ENCODE assay signal across 9 cellular contexts in the genomic region with DNA sequence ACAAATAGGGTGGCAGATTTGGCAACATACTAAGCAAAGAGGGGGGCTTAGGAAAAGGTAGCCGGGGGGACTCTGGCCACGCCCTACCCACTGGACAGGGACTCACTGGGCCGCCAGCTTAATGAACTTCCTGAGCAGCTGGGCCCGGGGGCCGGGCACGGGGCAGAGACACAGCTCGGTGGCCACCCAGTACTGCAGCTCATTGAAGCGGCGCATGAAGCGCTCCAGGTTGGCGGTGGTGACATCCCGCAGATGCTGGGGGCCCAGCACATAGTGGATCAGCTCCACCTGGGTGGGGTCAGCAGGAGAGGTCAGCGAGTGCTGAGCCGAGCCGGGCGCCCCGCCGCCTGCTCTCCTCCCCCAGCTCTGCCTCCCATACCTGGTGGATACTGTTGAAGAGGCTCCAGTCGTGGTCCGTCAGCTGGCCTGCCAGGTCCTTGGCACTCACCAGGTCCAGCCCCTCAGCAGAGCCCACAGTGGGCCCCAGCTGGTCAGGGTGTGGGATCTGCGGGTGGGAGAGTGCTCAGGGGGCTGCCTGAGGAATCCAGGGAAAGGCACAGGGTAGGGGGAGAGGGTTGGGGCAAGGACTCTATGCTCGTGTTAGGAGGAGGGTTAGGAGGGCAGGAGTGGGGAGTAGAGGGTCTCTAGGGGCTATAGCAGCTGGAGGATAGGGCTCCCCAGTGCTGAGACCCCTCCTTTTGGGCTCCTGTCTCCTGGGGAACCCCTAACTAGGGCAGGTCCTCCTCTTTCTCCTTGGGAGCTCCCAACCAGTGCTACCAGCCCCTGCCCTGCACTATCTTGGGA. TPM values are rescaled to one million over a fixed set of nuclear protein-coding genes. Genes with fewer than 3 reads are reported as not detected.
DNase-seq lines count a peak whose midpoint lies in the region; ATAC-seq and TF ChIP-seq lines count a peak whose summit lies in the region.
"Had no signal": no experiment of that assay in that cellular context is flagged by ENCODE, and none has a peak within 500 bp of the region (broad histone marks: within the 10 kb centered on the region; RNA-seq: fewer than 3 reads in every experiment).

No MANE protein-coding gene starts in this region.

- peaks cover 19% of the 10 kb centered on the region for H3K4me1 Mint-ChIP-seq in neural crest cell

- peaks cover 13% of the 10 kb centered on the region for H3K27me3 Mint-ChIP-seq in neural crest cell (ENCODE audit: low read depth)

- DNase-seq in RPMI8226 (peak; percentile 88), neural crest cell (ENCODE audit: low read depth, low spot score) (no peak), CD1c-positive myeloid dendritic cell (ENCODE audit: extremely low spot score) (no peak), SW 1271 (lab: John Stamatoyannopoulos, UW) (no peak)
- no peak for DNase-seq in activated CD4-positive, alpha-beta T cell treated with anti-CD3 and anti-CD28 coated beads for 1 hour

- TF ChIP-seq POLR2A in GM18505 (IDR thresholded peaks at IDR 0.05; ENCODE audit: borderline replicate concordance, extremely low read depth, insufficient read depth, insufficient read length): no peak

- no peaks in the 10 kb centered on the region for H3K9me3 Mint-ChIP-seq in neural crest cell

- TF ChIP-seq CTCF in neural crest cell (conservative IDR thresholded peaks at IDR 0.05): no peak

- no peak overlapping the region for H3K4me3 Mint-ChIP-seq in neural crest cell

- H3K36me3 Mint-ChIP-seq in neural crest cell (ENCODE audit: low read depth): no peaks in the 10 kb centered on the region

- peak overlapping the region; percentile 50 for H3K27ac Mint-ChIP-seq in neural crest cell (ENCODE audit: unreplicated experiment)

- peak; percentile 32 for ATAC-seq in GM18505 (IDR thresholded peaks at IDR 0.05; ENCODE audit: unreplicated experiment)
- peak; percentile 41 for ATAC-seq in HG02642 (IDR thresholded peaks at IDR 0.05; ENCODE audit: poor library complexity, unreplicated experiment)
- ATAC-seq in GM18519 (IDR thresholded peaks at IDR 0.05; ENCODE audit: low FRiP score, unreplicated experiment): no peak

RNA-seq across cellular contexts. Expression of a gene that starts 15.4 kb away (rescaled TPM):
- not detected in 2 replicates for total RNA-seq in neural crest cell
- total RNA-seq: kidney epithelial cell had no signal

RNA-seq across cellular contexts. Expression of a gene that starts 17.9 kb away (rescaled TPM):
- total RNA-seq in neural crest cell: 0.89 and 1.4 TPM in 2 replicates

RNA-seq across cellular contexts. Expression of a gene that starts 32.3 kb away (rescaled TPM):
- 11.6 and 13.0 TPM in 2 replicates for total RNA-seq in neural crest cell

RNA-seq across cellular contexts. Expression of a gene that starts 34.9 kb away (rescaled TPM):
- 45.2 and 49.4 TPM in 2 replicates for total RNA-seq in neural crest cell
